In genomic region chr3:60772584-60772983, GRCh38 we compare ENCODE assay signal across 2 cellular contexts.
A peak's percentile ranks its signal among the peaks of the same experiment; 100 is the strongest.
TF ChIP-seq lines count a peak whose summit lies in the region.

No MANE protein-coding gene starts in this region.

TF ChIP-seq in GM23338, 12 proteins besides CTCF, POLR2A, EP300 and RAD21 (continued from another document):
- TF ChIP-seq ZNF462 (CRISPR knock-in tag; IDR thresholded peaks at IDR 0.05): peak; percentile 99
- TF ChIP-seq CREB1 (CRISPR knock-in tag; IDR thresholded peaks at IDR 0.05; ENCODE audit: low read depth): peak; percentile 17; the same call in 1 of the 2 replicates
- TF ChIP-seq JUNB (IDR thresholded peaks at IDR 0.05; ENCODE audit: unreplicated experiment): no peak
- TF ChIP-seq EZH2 (IDR thresholded peaks at IDR 0.05; ENCODE audit: low read depth, unreplicated experiment): no peak
- TF ChIP-seq ZNF331 (CRISPR knock-in tag; IDR thresholded peaks at IDR 0.05; ENCODE audit: low read depth): no peak
- no peak for TF ChIP-seq REST (IDR thresholded peaks at IDR 0.05; ENCODE audit: unreplicated experiment)
- TF ChIP-seq NANOG (IDR thresholded peaks at IDR 0.05; ENCODE audit: borderline replicate concordance): peak; percentile 94
- TF ChIP-seq STAT1 (IDR thresholded peaks at IDR 0.05; ENCODE audit: unreplicated experiment): no peak
- TF ChIP-seq, protein P1, sequence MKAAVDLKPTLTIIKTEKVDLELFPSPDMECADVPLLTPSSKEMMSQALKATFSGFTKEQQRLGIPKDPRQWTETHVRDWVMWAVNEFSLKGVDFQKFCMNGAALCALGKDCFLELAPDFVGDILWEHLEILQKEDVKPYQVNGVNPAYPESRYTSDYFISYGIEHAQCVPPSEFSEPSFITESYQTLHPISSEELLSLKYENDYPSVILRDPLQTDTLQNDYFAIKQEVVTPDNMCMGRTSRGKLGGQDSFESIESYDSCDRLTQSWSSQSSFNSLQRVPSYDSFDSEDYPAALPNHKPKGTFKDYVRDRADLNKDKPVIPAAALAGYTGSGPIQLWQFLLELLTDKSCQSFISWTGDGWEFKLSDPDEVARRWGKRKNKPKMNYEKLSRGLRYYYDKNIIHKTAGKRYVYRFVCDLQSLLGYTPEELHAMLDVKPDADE (IDR thresholded peaks at IDR 0.05): no peak

TF ChIP-seq in WTC11, 78 proteins besides CTCF, POLR2A, EP300 and RAD21 (continued from another document):
- no peak for TF ChIP-seq AFF4 (CRISPR knock-in tag; IDR thresholded peaks at IDR 0.05; ENCODE audit: borderline replicate concordance)
- TF ChIP-seq, protein P2, sequence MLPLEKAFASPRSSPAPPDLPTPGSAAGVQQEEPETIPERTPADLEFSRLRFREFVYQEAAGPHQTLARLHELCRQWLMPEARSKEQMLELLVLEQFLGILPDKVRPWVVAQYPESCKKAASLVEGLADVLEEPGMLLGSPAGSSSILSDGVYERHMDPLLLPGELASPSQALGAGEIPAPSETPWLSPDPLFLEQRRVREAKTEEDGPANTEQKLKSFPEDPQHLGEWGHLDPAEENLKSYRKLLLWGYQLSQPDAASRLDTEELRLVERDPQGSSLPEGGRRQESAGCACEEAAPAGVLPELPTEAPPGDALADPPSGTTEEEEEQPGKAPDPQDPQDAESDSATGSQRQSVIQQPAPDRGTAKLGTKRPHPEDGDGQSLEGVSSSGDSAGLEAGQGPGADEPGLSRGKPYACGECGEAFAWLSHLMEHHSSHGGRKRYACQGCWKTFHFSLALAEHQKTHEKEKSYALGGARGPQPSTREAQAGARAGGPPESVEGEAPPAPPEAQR (CRISPR knock-in tag; IDR thresholded peaks at IDR 0.05): peak; percentile 77; the same call in 1 of the 2 replicates
- no peak for TF ChIP-seq ZNF121 (CRISPR knock-in tag; IDR thresholded peaks at IDR 0.05)
- TF ChIP-seq TEAD1 (CRISPR knock-in tag; IDR thresholded peaks at IDR 0.05): peak; percentile 19; the same call in 1 of the 2 replicates
